In the genomic region with DNA sequence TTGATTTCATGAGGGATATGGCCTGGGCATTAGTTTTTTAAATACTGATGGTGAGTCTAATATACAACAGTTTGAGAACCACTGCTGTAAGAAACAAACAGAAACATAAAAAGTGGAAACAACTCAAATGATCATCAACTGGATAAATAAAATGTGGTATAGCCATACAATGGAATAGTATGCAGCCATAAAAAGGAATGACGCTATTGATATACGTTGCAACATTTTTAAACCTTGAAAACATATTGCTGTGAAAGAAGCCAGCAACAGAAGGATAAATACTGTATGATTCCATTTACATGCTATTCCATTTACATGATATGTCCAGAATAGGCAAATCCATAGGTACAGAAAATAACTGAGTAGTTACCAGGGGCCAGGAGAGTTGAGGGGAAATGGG, we compare ENCODE assay signal across 19 cellular contexts. TPM values are rescaled to one million over a fixed set of nuclear protein-coding genes. Genes with fewer than 3 reads are reported as not detected.
DNase-seq lines count a peak whose midpoint lies in the region; ATAC-seq and TF ChIP-seq lines count a peak whose summit lies in the region.
"Had no signal": no experiment of that assay in that cellular context is flagged by ENCODE, and none has a peak within 500 bp of the region (broad histone marks: within the 10 kb centered on the region; RNA-seq: fewer than 3 reads in every experiment).

No MANE protein-coding gene starts in this region.

- H3K9me3 Mint-ChIP-seq in activated naive CD4-positive, alpha-beta T cell treated with anti-CD3 and anti-CD28 coated beads for 36 hours, result peaks cover 4% of the 10 kb centered on the region
- no peaks in the 10 kb centered on the region for H3K9me3 Mint-ChIP-seq in endothelial cell (ENCODE audit: unreplicated experiment)
- H3K9me3 Mint-ChIP-seq in activated T-helper 1 cell treated with anti-CD3 and anti-CD28 coated beads, Interleukin-12 subunit alpha, Interleukin-12 subunit beta, Interleukin-2, Interleukin-4 antibody, amounts not matched to agents 30 ng/mL and 10 ng/mL and 1 ng/mL, durations not matched to agents 14 hours and 24 hours and 36 hours, result peaks cover 4% of the 10 kb centered on the region

- ATAC-seq in gastrocnemius medialis, result no peak
- ATAC-seq: left cardiac atrium, sciatic nerve had no signal

- H3K4me1 ChIP-seq in HEK293 (ENCODE audit: control insufficient read depth, insufficient read depth, low read length), result peaks cover 2% of the 10 kb centered on the region; the same call in 1 of the 2 replicates
- H3K4me1 ChIP-seq in gastrocnemius medialis, result peaks cover 94 to 97% of the 10 kb centered on the region in 2 donors
- peaks cover 0 to 84% of the 10 kb centered on the region in 2 donors for H3K4me1 ChIP-seq in right atrium auricular region

- no peak for TF ChIP-seq CTCF in HEK293 (tag by site-specific recombination; IDR thresholded peaks at IDR 0.05)
- no peak for TF ChIP-seq CTCF in endothelial cell (IDR thresholded peaks at IDR 0.05; ENCODE audit: unreplicated experiment)
- TF ChIP-seq CTCF in gastrocnemius medialis (IDR thresholded peaks at IDR 0.05 in 4 of 5, conservative IDR thresholded peaks at IDR 0.05 in 1 of 5), result no peak
- no peak for TF ChIP-seq CTCF in right atrium auricular region (IDR thresholded peaks at IDR 0.05)

- no peaks in the 10 kb centered on the region for H3K9me3 ChIP-seq in HEK293 (ENCODE audit: control insufficient read depth, insufficient read depth, low read depth, low read length)
- H3K9me3 ChIP-seq in gastrocnemius medialis, result no peaks in the 10 kb centered on the region
- no peaks in the 10 kb centered on the region for H3K9me3 ChIP-seq in right atrium auricular region
- H3K9me3 ChIP-seq: Caco-2 had no signal

- no peak for DNase-seq in activated naive CD4-positive, alpha-beta T cell treated with anti-CD3 and anti-CD28 coated beads for 36 hours
- DNase-seq in activated naive CD4-positive, alpha-beta T cell treated with Interleukin-2 at 50 U/mL for 16 hours, result no peak
- DNase-seq in endothelial cell (ENCODE audit: low spot score), result no peak
- DNase-seq in gastrocnemius medialis, result no peak
- DNase-seq in activated T-helper 1 cell treated with anti-CD3 and anti-CD28 coated beads, Interleukin-12 subunit alpha, Interleukin-12 subunit beta, Interleukin-2, Interleukin-4 antibody, amounts not matched to agents 30 ng/mL and 10 ng/mL and 1 ng/mL, durations not matched to agents 14 hours and 24 hours and 36 hours (ENCODE audit: low spot score), result no peak
- no peak for DNase-seq in iPS-NIHi7 (ENCODE audit: extremely low spot score)
- no peak for DNase-seq in right atrium auricular region (ENCODE audit: low spot score)
- DNase-seq: activated gamma-delta T cell treated with Interleukin-2 at 50 U/mL for 16 hours; Caco-2; foreskin fibroblast; HFFc6; KG1; left cardiac atrium; NCI-H1092; NCI-H510A; stimulated activated naive CD4-positive, alpha-beta T cell treated with Interleukin-2 at 50 U/mL for 16 hours had no signal

- H3K27me3 Mint-ChIP-seq in activated naive CD4-positive, alpha-beta T cell treated with anti-CD3 and anti-CD28 coated beads for 36 hours (ENCODE audit: low read depth), result no peaks in the 10 kb centered on the region
- peaks cover under 1% of the 10 kb centered on the region for H3K27me3 Mint-ChIP-seq in endothelial cell (ENCODE audit: unreplicated experiment)
- H3K27me3 Mint-ChIP-seq in activated T-helper 1 cell treated with anti-CD3 and anti-CD28 coated beads, Interleukin-12 subunit alpha, Interleukin-12 subunit beta, Interleukin-2, Interleukin-4 antibody, amounts not matched to agents 30 ng/mL and 10 ng/mL and 1 ng/mL, durations not matched to agents 14 hours and 24 hours and 36 hours (ENCODE audit: insufficient read depth), result no peaks in the 10 kb centered on the region

- H3K36me3 ChIP-seq in HEK293 (ENCODE audit: control insufficient read depth in 2 of 2, insufficient read depth in 1 of 2, low read length in 2 of 2), result peaks cover 0 to 3% of the 10 kb centered on the region in 2 experiments; a peak in 1 of 3 replicates
- no peaks in the 10 kb centered on the region for H3K36me3 ChIP-seq in gastrocnemius medialis
- peaks cover 4% of the 10 kb centered on the region for H3K36me3 ChIP-seq in right atrium auricular region

- no peak overlapping the region for H3K4me3 Mint-ChIP-seq in activated naive CD4-positive, alpha-beta T cell treated with anti-CD3 and anti-CD28 coated beads for 36 hours
- no peak overlapping the region for H3K4me3 Mint-ChIP-seq in endothelial cell (ENCODE audit: unreplicated experiment)
- H3K4me3 Mint-ChIP-seq in activated T-helper 1 cell treated with anti-CD3 and anti-CD28 coated beads, Interleukin-12 subunit alpha, Interleukin-12 subunit beta, Interleukin-2, Interleukin-4 antibody, amounts not matched to agents 30 ng/mL and 10 ng/mL and 1 ng/mL, durations not matched to agents 14 hours and 24 hours and 36 hours, result no peak overlapping the region
- H3K4me3 Mint-ChIP-seq: HFFc6 had no signal

- H3K27ac ChIP-seq in HEK293 (ENCODE audit: extremely low read depth, low read depth, low read length) (no peak overlapping the region), gastrocnemius medialis (peak overlapping the region in 3 of 4 donors; percentile 22 to 52 (median 49)), right atrium auricular region (peak overlapping the region in 1 of 2 donors; percentile 35)
- H3K27ac ChIP-seq: VCaP had no signal

- H3K4me1 Mint-ChIP-seq in activated naive CD4-positive, alpha-beta T cell treated with anti-CD3 and anti-CD28 coated beads for 36 hours (ENCODE audit: low read depth), result peaks cover 87% of the 10 kb centered on the region
- peaks cover 49% of the 10 kb centered on the region for H3K4me1 Mint-ChIP-seq in endothelial cell (ENCODE audit: unreplicated experiment)
- H3K4me1 Mint-ChIP-seq in activated T-helper 1 cell treated with anti-CD3 and anti-CD28 coated beads, Interleukin-12 subunit alpha, Interleukin-12 subunit beta, Interleukin-2, Interleukin-4 antibody, amounts not matched to agents 30 ng/mL and 10 ng/mL and 1 ng/mL, durations not matched to agents 14 hours and 24 hours and 36 hours (ENCODE audit: low read depth), result peaks cover 87% of the 10 kb centered on the region

- TF ChIP-seq POLR2A in gastrocnemius medialis (IDR thresholded peaks at IDR 0.05), result no peak

- peaks cover 48% of the 10 kb centered on the region for H3K36me3 Mint-ChIP-seq in activated naive CD4-positive, alpha-beta T cell treated with anti-CD3 and anti-CD28 coated beads for 36 hours (ENCODE audit: low read depth)
- peaks cover 6% of the 10 kb centered on the region for H3K36me3 Mint-ChIP-seq in endothelial cell (ENCODE audit: low read depth, unreplicated experiment)
- peaks cover 37% of the 10 kb centered on the region for H3K36me3 Mint-ChIP-seq in activated T-helper 1 cell treated with anti-CD3 and anti-CD28 coated beads, Interleukin-12 subunit alpha, Interleukin-12 subunit beta, Interleukin-2, Interleukin-4 antibody, amounts not matched to agents 30 ng/mL and 10 ng/mL and 1 ng/mL, durations not matched to agents 14 hours and 24 hours and 36 hours (ENCODE audit: low read depth)

- in situ Hi-C loops in gastrocnemius medialis (cut with MboI; ENCODE audit: low sequenced_read_pairs in 4 of 4), result no loop called here

- POLR2A ChIA-PET in HEK293 (lab: Yijun Ruan, JAX), result no interaction called here

- intact Hi-C loops in activated naive CD4-positive, alpha-beta T cell treated with anti-CD3 and anti-CD28 coated beads for 36 hours (cut with micrococcal nuclease), result no loop called here
- intact Hi-C loops in gastrocnemius medialis (cut with DNase I; ENCODE audit: low total_unique reads), result no loop called here
- intact Hi-C loops in activated T-helper 1 cell treated with anti-CD3 and anti-CD28 coated beads, Interleukin-12 subunit alpha, Interleukin-12 subunit beta, Interleukin-2, Interleukin-4 antibody, amounts not matched to agents 30 ng/mL and 10 ng/mL and 1 ng/mL, durations not matched to agents 14 hours and 24 hours and 36 hours (cut with micrococcal nuclease), result no loop called here

- H3K4me3 ChIP-seq in HEK293 (ENCODE audit: low read depth, low read length), result no peak overlapping the region
- H3K4me3 ChIP-seq in gastrocnemius medialis, result no peak overlapping the region
- H3K4me3 ChIP-seq in right atrium auricular region, result no peak overlapping the region

- H3K27me3 ChIP-seq in gastrocnemius medialis, result no peaks in the 10 kb centered on the region
- no peaks in the 10 kb centered on the region for H3K27me3 ChIP-seq in right atrium auricular region

- peak overlapping the region; percentile 50 for H3K27ac Mint-ChIP-seq in activated naive CD4-positive, alpha-beta T cell treated with anti-CD3 and anti-CD28 coated beads for 36 hours
- peak overlapping the region; percentile 15 for H3K27ac Mint-ChIP-seq in endothelial cell (ENCODE audit: unreplicated experiment)
- no peak overlapping the region for H3K27ac Mint-ChIP-seq in activated T-helper 1 cell treated with anti-CD3 and anti-CD28 coated beads, Interleukin-12 subunit alpha, Interleukin-12 subunit beta, Interleukin-2, Interleukin-4 antibody, amounts not matched to agents 30 ng/mL and 10 ng/mL and 1 ng/mL, durations not matched to agents 14 hours and 24 hours and 36 hours
- H3K27ac Mint-ChIP-seq: HFFc6 had no signal

- CTCF ChIA-PET in activated naive CD4-positive, alpha-beta T cell treated with anti-CD3 and anti-CD28 coated beads for 36 hours (lab: Charles Lee), result no interaction called here
- CTCF ChIA-PET in HEK293 (lab: Yijun Ruan, JAX), result no interaction called here

TF ChIP-seq in HEK293, 187 proteins besides CTCF, POLR2A, EP300 and RAD21 (continues in another document):
- TF ChIP-seq HOXD13 (CRISPR knock-in tag; IDR thresholded peaks at IDR 0.05; ENCODE audit: borderline replicate concordance) (no peak), ZFP41 (tag by site-specific recombination; IDR thresholded peaks at IDR 0.05; ENCODE audit: borderline replicate concordance) (no peak), GFI1B (tag by site-specific recombination; IDR thresholded peaks at IDR 0.05) (no peak), ZNF843 (tag by site-specific recombination; IDR thresholded peaks at IDR 0.05) (no peak), SETDB1 (IDR thresholded peaks at IDR 0.05; ENCODE audit: insufficient read length, low read length) (peak; percentile 78)

RNA-seq across cellular contexts. Expression of a gene that starts 6.5 kb away (rescaled TPM):
- 10 to 100 TPM; 63.8 to 66.9 TPM for total RNA-seq in activated naive CD4-positive, alpha-beta T cell treated with anti-CD3 and anti-CD28 coated beads for 36 hours
- 50.6 TPM for total RNA-seq in endothelial cell (ENCODE audit: unreplicated experiment)
- 10 to 100 TPM; 33.0 to 93.3 (median 59.1) TPM for total RNA-seq in gastrocnemius medialis
- total RNA-seq in activated T-helper 1 cell treated with anti-CD3 and anti-CD28 coated beads, Interleukin-12 subunit alpha, Interleukin-12 subunit beta, Interleukin-2, Interleukin-4 antibody, amounts not matched to agents 30 ng/mL and 10 ng/mL and 1 ng/mL, durations not matched to agents 14 hours and 24 hours and 36 hours, result 68.2 and 71.2 TPM in 2 replicates
- 10 to 100 TPM; 68.2 to 84.1 TPM for total RNA-seq in right atrium auricular region

RNA-seq across cellular contexts. Expression of a gene that starts 45.5 kb away (rescaled TPM):
- total RNA-seq in activated naive CD4-positive, alpha-beta T cell treated with anti-CD3 and anti-CD28 coated beads for 36 hours, result 100 to 1,000 TPM; 312 to 340 TPM
- total RNA-seq in endothelial cell (ENCODE audit: unreplicated experiment) (264 TPM), gastrocnemius medialis (10 to 100 TPM; 16.1 to 32.2 (median 22.4) TPM), right atrium auricular region (10 to 100 TPM; 24.1 to 28.1 TPM)
- 326 and 333 TPM in 2 replicates for total RNA-seq in activated T-helper 1 cell treated with anti-CD3 and anti-CD28 coated beads, Interleukin-12 subunit alpha, Interleukin-12 subunit beta, Interleukin-2, Interleukin-4 antibody, amounts not matched to agents 30 ng/mL and 10 ng/mL and 1 ng/mL, durations not matched to agents 14 hours and 24 hours and 36 hours
